In genomic region chr3:29374255-29374654, GRCh38 we compare ENCODE assay signal across 23 cellular contexts.
"Had no signal": no experiment of that assay in that cellular context is flagged by ENCODE, and none has a peak within 500 bp of the region (broad histone marks: within the 10 kb centered on the region; RNA-seq: fewer than 3 reads in every experiment).

No MANE protein-coding gene starts in this region.

- H3K27ac ChIP-seq: breast epithelium, KMS-11 had no signal

- H3K36me3 ChIP-seq: breast epithelium had no signal

- DNase-seq: activated B cell treated with CpG ODN at 0.5 μM for 24 hours; activated CD4-positive, alpha-beta T cell treated with anti-CD3 and anti-CD28 coated beads for 1 hour; activated CD4-positive, alpha-beta T cell treated with anti-CD3 and anti-CD28 coated beads, Interleukin-2, amount 10 ng/mL, durations not matched to agents 24 days and 14 days; activated CD4-positive, alpha-beta T cell treated with anti-CD3 and anti-CD28 coated beads, Interleukin-2, amount 50 U/mL, for 48 hours; activated CD8-positive, alpha-beta memory T cell treated with anti-CD3 and anti-CD28 coated beads, Interleukin-2, amount 10 ng/mL, durations not matched to agents 7 days and 5 days; activated effector memory CD4-positive, alpha-beta T cell treated with Interleukin-2 at 50 U/mL for 16 hours; activated naive CD4-positive, alpha-beta T cell; activated naive CD8-positive, alpha-beta T cell treated with anti-CD3 and anti-CD28 coated beads, Interleukin-2, amount 50 U/mL, for 24 hours; activated T-cell treated with anti-CD3 and anti-CD28 coated beads, Interleukin-2, amount 50 U/mL, for 24 hours; caudate nucleus; NCI-H1092; NCI-H1417; NCI-H1694 treated with DMSO at 0.1 percent for 48 hours; NCI-H2029 treated with DMSO at 0.1 percent for 48 hours; NCI-H345; NCI-H510A; NCI-H526 treated with DMSO at 0.1 percent for 48 hours; SIG-M5; T-helper 17 cell; T-helper 9 cell had no signal

- H3K4me1 ChIP-seq: breast epithelium had no signal

- ATAC-seq: activated CD8-positive, alpha-beta memory T cell treated with anti-CD3 and anti-CD28 coated beads, Interleukin-2, amount 10 ng/mL, durations not matched to agents 7 days and 5 days; activated naive CD4-positive, alpha-beta T cell treated with anti-CD3 and anti-CD28 coated beads, Interleukin-2, amount 50 U/mL, for 72 hours; activated naive CD8-positive, alpha-beta T cell treated with anti-CD3 and anti-CD28 coated beads, Interleukin-2, amount 50 U/mL, for 24 hours; T-helper 17 cell had no signal

- H3K9ac ChIP-seq: KMS-11 had no signal

- H3K4me2 ChIP-seq: KMS-11 had no signal

- H3K27me3 ChIP-seq: breast epithelium had no signal

- H3K9me3 ChIP-seq: breast epithelium had no signal

- H3K4me3 ChIP-seq: breast epithelium had no signal
